In the genomic region with DNA sequence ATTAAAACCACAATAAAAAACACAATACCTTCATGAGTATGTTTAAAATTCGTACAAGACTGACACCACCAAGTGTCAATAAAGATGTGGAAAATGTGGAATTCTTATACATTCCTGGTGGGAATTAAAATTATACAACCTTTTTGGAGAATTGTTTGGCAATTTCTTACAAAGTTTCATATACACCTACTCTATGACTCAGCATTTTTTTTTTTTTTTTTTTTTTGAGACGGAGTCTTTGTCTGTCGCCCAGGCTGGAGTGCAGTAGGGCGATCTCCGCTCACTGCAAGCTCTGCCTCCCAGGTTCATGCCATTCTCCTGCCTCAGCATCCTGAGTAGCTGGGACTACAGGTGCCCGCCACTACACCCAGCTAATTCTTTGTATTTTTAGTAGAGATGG, we compare ENCODE assay signal across 4 cellular contexts.
DNase-seq lines count a peak whose midpoint lies in the region; ATAC-seq, FAIRE-seq and TF ChIP-seq lines count a peak whose summit lies in the region.
"Not testable (repeated sequence)": the region's sequence is repeated elsewhere in the genome, so short reads cannot be mapped to it uniquely, and the experiment has no call there.

No MANE protein-coding gene starts in this region.

- peak; percentile 20 for DNase-seq in Caki2 (ENCODE audit: low read depth)
- not testable (repeated sequence) for DNase-seq in IMR-90; K562 (ENCODE audit: extremely low read depth in 1 of 4, low spot score in 3 of 4); HepG2 (ENCODE audit: low spot score)

- dilution Hi-C loops in IMR-90 (cut with HindIII; ENCODE audit: low sequenced_read_pairs, unreplicated experiment): not testable (repeated sequence)

- H2BK15ac ChIP-seq in IMR-90 (ENCODE audit: low read depth, low read length): not testable (repeated sequence)

- in situ Hi-C loops in Caki2 (cut with HindIII; ENCODE audit: low pct_unique_long_range_greater_than_20kb, low sequenced_read_pairs); IMR-90 (cut with MboI; ENCODE audit: low sequenced_read_pairs); K562 (cut with MboI); HepG2 (cut with HindIII; ENCODE audit: extremely low pct_ligation_motif_present, low pct_unique_long_range_greater_than_20kb): not testable (repeated sequence)

- CTCF ChIA-PET in IMR-90 (lab: Yijun Ruan, JAX); K562 (lab: Yijun Ruan, JAX; ENCODE audit: low intra/inter-chr PET ratio); HepG2 (lab: Yijun Ruan, JAX; ENCODE audit: low intra/inter-chr PET ratio, low total read pairs): not testable (repeated sequence)

- not testable (repeated sequence) for H3K4me2 ChIP-seq in IMR-90 (ENCODE audit: low read depth, low read length); K562 (ENCODE audit: insufficient read depth, low read length); HepG2 (ENCODE audit: low read depth, low read length)

- H3K4me3 ChIP-seq in IMR-90 (ENCODE audit: insufficient read depth, low read depth, low read length); K562; HepG2 (replicated peaks in 1 of 3; ENCODE audit: insufficient read depth in 1 of 3, low read depth in 2 of 3, low read length in 3 of 3): not testable (repeated sequence)

- H2BK5ac ChIP-seq in IMR-90 (ENCODE audit: low read depth, low read length, poor library complexity, severe bottlenecking): not testable (repeated sequence)

- H4K8ac ChIP-seq in IMR-90 (ENCODE audit: low read depth in 2 of 2, low read length in 2 of 2): not testable (repeated sequence)

- TF ChIP-seq CTCF in IMR-90 (conservative IDR thresholded peaks at IDR 0.05; ENCODE audit: low read depth, low read length); K562 (IDR thresholded peaks at IDR 0.05 in 2 of 3, conservative IDR thresholded peaks at IDR 0.05 in 1 of 3; ENCODE audit: insufficient read depth in 2 of 3, low read depth in 1 of 3, low read length in 3 of 3); HepG2 (CRISPR knock-in tag; IDR thresholded peaks at IDR 0.05): not testable (repeated sequence)

- not testable (repeated sequence) for H2AFZ ChIP-seq in IMR-90 (replicated peaks; ENCODE audit: low read length, poor library complexity); K562 (ENCODE audit: low read depth, low read length); HepG2 (ENCODE audit: low read length)

- not testable (repeated sequence) for H4K20me1 ChIP-seq in IMR-90 (ENCODE audit: insufficient read depth, low read length); K562 (replicated peaks; ENCODE audit: control insufficient read depth, insufficient read depth, low read length); HepG2 (ENCODE audit: insufficient read depth, low read length)

- not testable (repeated sequence) for H2BK20ac ChIP-seq in IMR-90 (ENCODE audit: low read depth, low read length)

- not testable (repeated sequence) for H3K27ac ChIP-seq in IMR-90 (ENCODE audit: insufficient read depth, low read length); K562 (ENCODE audit: extremely low read depth, low read depth, low read length); HepG2 (ENCODE audit: extremely low read length, insufficient read depth, low read length)

- H3K23ac ChIP-seq in IMR-90 (ENCODE audit: low read depth, low read length): not testable (repeated sequence)

- not testable (repeated sequence) for H3K9me3 ChIP-seq in IMR-90 (ENCODE audit: control insufficient read depth, insufficient read depth, low read length); K562 (replicated peaks; ENCODE audit: control insufficient read depth, insufficient read depth, low read depth, low read length); HepG2 (ENCODE audit: low read length)

- H4K5ac ChIP-seq in IMR-90 (ENCODE audit: low read depth, low read length): not testable (repeated sequence)

- intact Hi-C loops in IMR-90 (cut with micrococcal nuclease); K562 (cut with micrococcal nuclease); HepG2 (cut with micrococcal nuclease; ENCODE audit: unreplicated experiment): not testable (repeated sequence)

- H3K79me1 ChIP-seq in IMR-90 (ENCODE audit: low read depth in 1 of 2, low read length in 2 of 2): not testable (repeated sequence)

- H3K36me3 ChIP-seq in IMR-90 (ENCODE audit: control insufficient read depth, insufficient read depth, low read length); K562 (ENCODE audit: control insufficient read depth, insufficient read depth, low read length); HepG2 (replicated peaks in 1 of 2; ENCODE audit: control insufficient read depth in 1 of 2, insufficient read depth in 2 of 2, low read length in 2 of 2): not testable (repeated sequence)

- not testable (repeated sequence) for BruUV-seq in IMR-90 (replicated peaks; lab: Mats Ljungman, UMichigan); K562 (replicated peaks; lab: Mats Ljungman, UMichigan); HepG2 (replicated peaks; lab: Mats Ljungman, UMichigan)

- not testable (repeated sequence) for ATAC-seq in IMR-90 (ENCODE audit: low read depth); K562; HepG2

- POLR2A ChIA-PET in IMR-90 (lab: Charles Lee; ENCODE audit: unreplicated experiment); K562 (lab: Yijun Ruan, JAX); HepG2 (lab: Yijun Ruan, JAX): not testable (repeated sequence)

- H3K4me1 ChIP-seq in IMR-90 (ENCODE audit: control insufficient read depth, insufficient read depth, low read length); K562 (replicated peaks in 1 of 2; ENCODE audit: control insufficient read depth in 2 of 2, insufficient read depth in 2 of 2, low read length in 2 of 2); HepG2 (ENCODE audit: insufficient read depth, low read length): not testable (repeated sequence)

- WGBS in IMR-90 (ENCODE audit: extremely low coverage in 2 of 2, insufficient read length in 1 of 2), 2 experiments: 90% methylated on average over 2 of the region's 6 CpGs; no CpG with 5 or more reads in 1 of the 2 experiments
- 11% methylated on average over 2 of the region's 6 CpGs for WGBS in K562 (ENCODE audit: insufficient coverage, low coverage, missing lambda C conversion rate)
- 39% methylated on average over 6 of the region's 6 CpGs for WGBS in HepG2 (ENCODE audit: low lambda C conversion rate)

- H2AK5ac ChIP-seq in IMR-90 (ENCODE audit: low read depth, low read length): not testable (repeated sequence)

- H3K56ac ChIP-seq in IMR-90 (ENCODE audit: extremely low read depth, insufficient read depth, low read length): not testable (repeated sequence)

- not testable (repeated sequence) for H2BK120ac ChIP-seq in IMR-90 (ENCODE audit: low read depth, low read length)

- H3K9ac ChIP-seq in IMR-90 (ENCODE audit: low read depth, low read length); K562 (ENCODE audit: insufficient read depth in 1 of 2, low read depth in 2 of 2, low read length in 2 of 2); HepG2 (ENCODE audit: insufficient read depth, low read depth, low read length): not testable (repeated sequence)

- not testable (repeated sequence) for TF ChIP-seq POLR2A in IMR-90 (IDR thresholded peaks at IDR 0.05; ENCODE audit: low read depth, low read length); K562 (conservative IDR thresholded peaks at IDR 0.05); HepG2 (IDR thresholded peaks at IDR 0.05; ENCODE audit: insufficient read depth in 1 of 2, low read depth in 2 of 2, low read length in 2 of 2)

- H2AK9ac ChIP-seq in IMR-90 (replicated peaks; ENCODE audit: low read depth, low read length, poor library complexity): not testable (repeated sequence)

- not testable (repeated sequence) for H3K14ac ChIP-seq in IMR-90 (replicated peaks; ENCODE audit: low read depth, low read length)

- not testable (repeated sequence) for H3K18ac ChIP-seq in IMR-90 (ENCODE audit: low read depth, low read length)

- not testable (repeated sequence) for H3K79me2 ChIP-seq in K562 (ENCODE audit: control insufficient read depth, insufficient read depth, low read length); HepG2 (ENCODE audit: insufficient read depth, low read length)

- not testable (repeated sequence) for FAIRE-seq in K562 (lab: Jason Lieb, UNC); HepG2 (lab: Jason Lieb, UNC)

- not testable (repeated sequence) for TF ChIP-seq RAD21 in IMR-90 (IDR thresholded peaks at IDR 0.05; ENCODE audit: low read length); K562 (CRISPR knock-in tag; conservative IDR thresholded peaks at IDR 0.05 in 1 of 2, IDR thresholded peaks at IDR 0.05 in 1 of 2); HepG2 (CRISPR knock-in tag; IDR thresholded peaks at IDR 0.05)

- not testable (repeated sequence) for H3K27me3 ChIP-seq in IMR-90 (ENCODE audit: control insufficient read depth, insufficient read depth, low read length); K562 (ENCODE audit: control insufficient read depth in 2 of 2, insufficient read depth in 2 of 2, low read length in 2 of 2); HepG2 (ENCODE audit: control insufficient read depth in 1 of 2, insufficient read depth in 2 of 2, low read length in 2 of 2)

- not testable (repeated sequence) for H3K4ac ChIP-seq in IMR-90 (ENCODE audit: low read depth, low read length)

- TF ChIP-seq EP300 in K562 (IDR thresholded peaks at IDR 0.05; ENCODE audit: low read length); HepG2 (IDR thresholded peaks at IDR 0.05; ENCODE audit: low read depth in 2 of 2, low read length in 2 of 2); HepG2 (CRISPR knock-in tag; IDR thresholded peaks at IDR 0.05; ENCODE audit: borderline replicate concordance): not testable (repeated sequence)

- not testable (repeated sequence) for H3K9me1 ChIP-seq in IMR-90 (ENCODE audit: insufficient read depth, low read length); K562 (ENCODE audit: control insufficient read depth, insufficient read depth, low read length)

- not testable (repeated sequence) for H4K91ac ChIP-seq in IMR-90 (ENCODE audit: insufficient read depth, low read depth, low read length)

TF ChIP-seq in K562, 482 proteins besides CTCF, POLR2A, EP300 and RAD21 (continues in another document):
- TF ChIP-seq C11orf30 (IDR thresholded peaks at IDR 0.05; ENCODE audit: low read depth): peak; percentile 49; the same call in 1 of the 2 replicates
